9 cellular contexts compared by ENCODE assay signal in the genomic region with DNA sequence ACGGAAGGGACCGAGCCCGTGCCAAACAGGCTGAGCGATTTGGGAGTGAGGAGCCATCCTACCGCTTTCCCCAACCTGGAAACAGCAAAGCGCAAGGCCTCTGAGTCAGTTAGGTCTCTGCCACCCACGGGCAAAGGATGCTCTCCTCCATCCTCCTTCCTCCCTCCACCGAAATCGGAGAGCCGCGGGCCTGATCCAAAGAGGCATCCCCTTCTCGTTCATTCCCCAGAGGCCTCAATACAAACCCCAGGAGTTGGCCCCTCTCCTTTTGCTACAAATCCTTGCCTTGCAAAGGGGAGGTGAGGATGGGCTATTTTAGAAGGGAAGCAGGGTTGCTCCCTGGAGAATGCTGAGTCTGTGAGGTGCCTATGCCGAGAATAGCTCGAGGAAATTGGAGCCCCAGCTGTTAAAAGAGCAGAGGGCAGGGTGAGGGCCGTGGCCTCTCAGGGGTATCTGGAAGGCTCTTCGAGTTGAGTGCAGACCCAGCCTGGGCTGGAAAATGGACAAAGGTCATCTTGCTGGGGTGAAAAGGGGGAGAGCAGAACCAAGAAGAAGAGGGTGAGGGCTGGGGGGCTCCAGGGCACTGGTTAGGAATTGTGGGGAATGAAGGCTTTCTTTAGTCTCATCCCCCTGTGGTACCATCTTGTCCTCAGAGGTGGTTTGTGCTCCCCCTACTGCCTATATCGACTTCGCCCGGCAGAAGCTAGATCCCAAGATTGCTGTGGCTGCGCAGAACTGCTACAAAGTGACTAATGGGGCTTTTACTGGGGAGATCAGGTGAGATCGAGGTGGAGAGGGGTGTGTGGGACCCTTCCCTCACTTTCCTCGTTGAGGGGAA. TPM values are rescaled to one million over a fixed set of nuclear protein-coding genes. Genes with fewer than 3 reads are reported as not detected.
DNase-seq lines count a peak whose midpoint lies in the region; ATAC-seq, FAIRE-seq and TF ChIP-seq lines count a peak whose summit lies in the region.
"Had no signal": no experiment of that assay in that cellular context is flagged by ENCODE, and none has a peak within 500 bp of the region (broad histone marks: within the 10 kb centered on the region; RNA-seq: fewer than 3 reads in every experiment).

No MANE protein-coding gene starts in this region.

- in situ Hi-C loops in GM12878 (cut with MboI) = no loop called here

- H3K79me2 ChIP-seq in DND-41 (ENCODE audit: insufficient read depth, low read length) = peaks cover 49% of the 10 kb centered on the region
- H3K79me2 ChIP-seq in Karpas-422 (ENCODE audit: low read length) = peaks cover 22% of the 10 kb centered on the region
- peaks cover 39% of the 10 kb centered on the region for H3K79me2 ChIP-seq in GM12878 (ENCODE audit: control insufficient read depth, insufficient read depth, low read length)

- WGBS in GM12878 (ENCODE audit: insufficient coverage, insufficient replicate concordance, low lambda C conversion rate, missing lambda C conversion rate) = under 1% methylated on average over 22 of the region's 22 CpGs
- 3% methylated on average over 19 of the region's 22 CpGs for WGBS in right lobe of liver (ENCODE audit: insufficient coverage, low coverage, low lambda C conversion rate, missing lambda C conversion rate)
- 19% methylated on average over 22 of the region's 22 CpGs for WGBS in thymus

- CTCF ChIA-PET in GM12878 (lab: Yijun Ruan, JAX) = interaction anchor here (0.8 to 9.5 kb wide), 24 partner anchors 9 to 244 kb away, joined by 3 to 173 read pairs (median 6); a partner anchor contains a TSS

- RAD21 ChIA-PET in GM12878 (lab: Charles Lee; ENCODE audit: unreplicated experiment) = interaction anchor here (1.1 to 5.6 kb wide), 8 partner anchors 16 to 115 kb away, joined by 3 to 42 read pairs (median 8); a partner anchor contains a TSS

- H3K9me2 ChIP-seq in Karpas-422 (replicated peaks; ENCODE audit: insufficient read depth, low read length) = no peaks in the 10 kb centered on the region

- H3K27me3 ChIP-seq in DND-41 (ENCODE audit: insufficient read depth, low read length, poor library complexity) (no peaks in the 10 kb centered on the region), Karpas-422 (ENCODE audit: low read length) (no peaks in the 10 kb centered on the region), GM12878 (replicated peaks in 1 of 2; ENCODE audit: control insufficient read depth in 2 of 2, insufficient read depth in 2 of 2, low read length in 1 of 2) (no peaks in the 10 kb centered on the region), right lobe of liver (no peaks in the 10 kb centered on the region), thymus (ENCODE audit: control insufficient read depth, insufficient read depth) (no peaks in the 10 kb centered on the region)

- peak; percentile 33 for DNase-seq in DND-41
- DNase-seq in Karpas-422 = peak; percentile 55
- DNase-seq in GM12878 (ENCODE audit: low read depth, low spot score) = no peak
- DNase-seq in right lobe of liver = no peak

- H4K20me1 ChIP-seq in DND-41 (ENCODE audit: insufficient read depth, low read length) = peaks cover 49% of the 10 kb centered on the region
- H4K20me1 ChIP-seq in Karpas-422 (ENCODE audit: insufficient read depth, low read depth, low read length) = peaks cover 38% of the 10 kb centered on the region
- H4K20me1 ChIP-seq in GM12878 (ENCODE audit: control insufficient read depth, insufficient read depth) = peaks cover 16% of the 10 kb centered on the region

- peaks cover 57% of the 10 kb centered on the region for H3K4me1 ChIP-seq in DND-41 (ENCODE audit: insufficient read depth, low read length)
- H3K4me1 ChIP-seq in Karpas-422 (ENCODE audit: low read length) = peaks cover 59% of the 10 kb centered on the region
- H3K4me1 ChIP-seq in GM12878 (ENCODE audit: control insufficient read depth, insufficient read depth, low read length) = peaks cover 32% of the 10 kb centered on the region
- peaks cover 0 to 33% (median 10%) of the 10 kb centered on the region in 4 donors for H3K4me1 ChIP-seq in right lobe of liver
- peaks cover 15% of the 10 kb centered on the region for H3K4me1 ChIP-seq in thymus (ENCODE audit: control insufficient read depth, insufficient read depth, low read length)

- SMC1A ChIA-PET in GM12878 (lab: Charles Lee; ENCODE audit: uncharacterized antibody, unreplicated experiment) = interaction anchor here (0.9 to 5.3 kb wide), 10 partner anchors 15 to 241 kb away, joined by 3 to 42 read pairs (median 4); a partner anchor contains a TSS

- POLR2A ChIA-PET in GM12878 (lab: Charles Lee) = interaction anchor here (1.0 to 5.7 kb wide), 6 partner anchors 10 to 145 kb away, joined by 3 to 84 read pairs (median 6); a partner anchor contains a TSS

- no peak; the same call in 1 of the 2 replicates for TF ChIP-seq POLR2A in GM12878 (IDR thresholded peaks at IDR 0.05; ENCODE audit: low read depth, low read length)
- TF ChIP-seq POLR2A in right lobe of liver (IDR thresholded peaks at IDR 0.05) = no peak

- H3K4me2 ChIP-seq in DND-41 (ENCODE audit: insufficient read depth, low read length) (peak overlapping the region; percentile 99), Karpas-422 (ENCODE audit: low read depth, low read length, poor library complexity, severe bottlenecking) (peak overlapping the region; percentile 100), GM12878 (ENCODE audit: control insufficient read depth, insufficient read depth) (peak overlapping the region; percentile 97)

- ATAC-seq in DND-41 (ENCODE audit: insufficient read depth, low read depth) (peak; percentile 2), GM12878 (no peak), right lobe of liver (no peak), GM21390 (IDR thresholded peaks at IDR 0.05; ENCODE audit: unreplicated experiment) (no peak), HG03460 (IDR thresholded peaks at IDR 0.05; ENCODE audit: unreplicated experiment) (no peak), GM18868 (IDR thresholded peaks at IDR 0.05; ENCODE audit: unreplicated experiment) (no peak)

- TF ChIP-seq EP300 in GM12878 (IDR thresholded peaks at IDR 0.05; ENCODE audit: borderline replicate concordance in 1 of 2, control insufficient read depth in 1 of 2, low read depth in 2 of 2, low read length in 2 of 2) = no peak

- H3K4me3 ChIP-seq in DND-41 (ENCODE audit: low read depth in 1 of 2, low read length in 2 of 2) (peak overlapping the region; percentile 43 to 80), Karpas-422 (ENCODE audit: low read length) (peak overlapping the region; percentile 90), GM12878 (peak overlapping the region; percentile 100), right lobe of liver (peak overlapping the region; percentile 93 to 98 (median 96)), thymus (ENCODE audit: low read length) (peak overlapping the region; percentile 78)

- H2AFZ ChIP-seq in DND-41 (ENCODE audit: low read depth, low read length) (peak overlapping the region; percentile 68; the same call in 1 of the 2 replicates), Karpas-422 (ENCODE audit: low read length) (no peak overlapping the region), GM12878 (ENCODE audit: control insufficient read depth, low read depth, low read length) (no peak overlapping the region)

- no TSS peak for BruUV-seq in GM12878 (replicated peaks; lab: Mats Ljungman, UMichigan)

- peak; percentile 42 for TF ChIP-seq CTCF in DND-41 (IDR thresholded peaks at IDR 0.05; ENCODE audit: borderline replicate concordance, extremely low read depth, low read length, poor library complexity, severe bottlenecking)
- TF ChIP-seq CTCF in GM12878 (IDR thresholded peaks at IDR 0.05 in 2 of 3, conservative IDR thresholded peaks at IDR 0.05 in 1 of 3; ENCODE audit: control insufficient read depth in 2 of 3, extremely low read depth in 1 of 3, insufficient read depth in 1 of 3, low read depth in 3 of 3, low read length in 3 of 3) = peak in 2 of 3 experiments; percentile 18 to 26; a peak in 2 of 6 replicates
- no peak for TF ChIP-seq CTCF in right lobe of liver (IDR thresholded peaks at IDR 0.05)

- peak overlapping the region; percentile 77 for H3K27ac ChIP-seq in DND-41 (ENCODE audit: low read length)
- H3K27ac ChIP-seq in Karpas-422 (ENCODE audit: low read length) = peak overlapping the region; percentile 98
- H3K27ac ChIP-seq in GM12878 (ENCODE audit: control insufficient read depth, insufficient read depth) = peak overlapping the region; percentile 96
- peak overlapping the region; percentile 93 to 97 (median 93) for H3K27ac ChIP-seq in right lobe of liver
- peak overlapping the region; percentile 92 for H3K27ac ChIP-seq in thymus (ENCODE audit: low read depth)

- H3K36me3 ChIP-seq in DND-41 (ENCODE audit: insufficient read depth, low read length) = peaks cover 79% of the 10 kb centered on the region
- H3K36me3 ChIP-seq in Karpas-422 (ENCODE audit: insufficient read depth, low read length) = peaks cover 37% of the 10 kb centered on the region
- peaks cover 20 to 24% of the 10 kb centered on the region in 2 experiments for H3K36me3 ChIP-seq in GM12878 (ENCODE audit: control insufficient read depth in 2 of 2, insufficient read depth in 2 of 2, low read length in 1 of 2)
- H3K36me3 ChIP-seq in right lobe of liver = peaks cover 0 to 22% (median 12%) of the 10 kb centered on the region in 4 donors
- H3K36me3 ChIP-seq in thymus (ENCODE audit: control insufficient read depth, insufficient read depth) = peaks cover 32% of the 10 kb centered on the region

- FAIRE-seq in GM12878 (lab: Jason Lieb, UNC) = peak; percentile 74
- FAIRE-seq: TTC549 had no signal

- H3K9ac ChIP-seq in DND-41 (ENCODE audit: low read depth, low read length) = peak overlapping the region; percentile 80
- H3K9ac ChIP-seq in Karpas-422 (ENCODE audit: low read length) = peak overlapping the region; percentile 100
- H3K9ac ChIP-seq in GM12878 (ENCODE audit: control insufficient read depth, insufficient read depth, low read length) = peak overlapping the region; percentile 90

- intact Hi-C loops in GM12878 (cut with micrococcal nuclease; ENCODE audit: unreplicated experiment) = loop anchor here (1.0 to 2.0 kb wide), 4 partner anchors 23 to 244 kb away; no protein-coding TSS in a partner anchor
- intact Hi-C loops in right lobe of liver (cut with DNase I) = no loop called here

- H3K9me3 ChIP-seq in DND-41 (ENCODE audit: insufficient read depth, low read length, severe bottlenecking) (no peaks in the 10 kb centered on the region), Karpas-422 (ENCODE audit: low read length) (no peaks in the 10 kb centered on the region), GM12878 (replicated peaks; ENCODE audit: control insufficient read depth, insufficient read depth, low read length) (no peaks in the 10 kb centered on the region), right lobe of liver (no peaks in the 10 kb centered on the region), thymus (ENCODE audit: control insufficient read depth) (no peaks in the 10 kb centered on the region)

- no peak for TF ChIP-seq RAD21 in GM12878 (IDR thresholded peaks at IDR 0.05; ENCODE audit: insufficient read depth, low read depth, low read length)

RNA-seq across cellular contexts. Expression of a gene that starts 1.1 kb away (rescaled TPM):
- 1,584 and 1,673 TPM in 2 replicates for total RNA-seq in Karpas-422 (2014; rRNA removed; shearing (Covaris generic); ENCODE audit: low replicate concordance)
- total RNA-seq in GM12878 (2013; cell fraction: nucleolus; rRNA removed) = 241 and 245 TPM in 2 replicates
- total RNA-seq in GM12878 (2014; rRNA removed) = 1,631 and 1,672 TPM in 2 replicates
- 1,031 and 1,059 TPM in 2 replicates for total RNA-seq in GM12878 (2014; rRNA removed; fragmentation: Illumina TruSeq; extraction: Trizol)
- total RNA-seq in GM12878 (2021) = 916 and 925 TPM in 2 replicates
- polyA plus RNA-seq in GM12878 (2011; ENCODE audit: low read depth) = 983 TPM
- polyA plus RNA-seq in GM12878 (2011; rRNA removed) = 2,490 and 3,306 TPM in 2 replicates
- polyA plus RNA-seq in GM12878 (2011; cell fraction: cytosol; rRNA removed) = 4,014 and 4,139 TPM in 2 replicates
- polyA plus RNA-seq in GM12878 (2011; cell fraction: nucleus; rRNA removed) = 1,795 and 2,574 TPM in 2 replicates
- polyA plus RNA-seq in GM12878 (2012) = 950 and 1,245 TPM in 2 replicates
- polyA plus RNA-seq in GM12878 (2014; fragmentation: Illumina TruSeq; extraction: Trizol) = 1,383 and 1,555 TPM in 2 replicates
- 1,000 to 10,000 TPM; 5,044 to 7,349 TPM for polyA plus RNA-seq in GM12878 (2014; fragmentation: Nextera tagmentation; extraction: Ambion mirVana)
- 993 and 1,045 TPM in 2 replicates for polyA plus RNA-seq in GM12878 (2014; rRNA removed)
- polyA plus RNA-seq in GM12878 (2016; fragmentation: Nextera tagmentation; extraction: Ambion mirVana) = 1,000 to 10,000 TPM; 1,723 to 1,836 TPM
- 2,164 and 3,065 TPM in 2 replicates for polyA minus RNA-seq in GM12878 (2011; rRNA and poly(A)+ RNA removed)
- 419 and 459 TPM in 2 replicates for polyA minus RNA-seq in GM12878 (2011; cell fraction: cytosol; rRNA and poly(A)+ RNA removed)
- polyA minus RNA-seq in GM12878 (2011; cell fraction: nucleus; rRNA and poly(A)+ RNA removed) = 411 and 481 TPM in 2 replicates
- 100 to 1,000 TPM; 265 to 400 (median 331) TPM for total RNA-seq in right lobe of liver
- polyA plus RNA-seq in thymus = 282 TPM

RNA-seq across cellular contexts. Expression of a gene that starts 4.7 kb away (rescaled TPM):
- 5.9 and 7.4 TPM in 2 replicates for total RNA-seq in Karpas-422 (2014; rRNA removed; shearing (Covaris generic); ENCODE audit: low replicate concordance)
- total RNA-seq in GM12878 (2013; cell fraction: nucleolus; rRNA removed) = 0.34 and 0.52 TPM in 2 replicates
- 4.2 and 5.6 TPM in 2 replicates for total RNA-seq in GM12878 (2014; rRNA removed)
- 1.8 and 2.0 TPM in 2 replicates for total RNA-seq in GM12878 (2014; rRNA removed; fragmentation: Illumina TruSeq; extraction: Trizol)
- total RNA-seq in GM12878 (2021) = 3.4 and 3.9 TPM in 2 replicates
- 0.56 TPM for polyA plus RNA-seq in GM12878 (2011; ENCODE audit: low read depth)
- 0.29 and 0.58 TPM in 2 replicates for polyA plus RNA-seq in GM12878 (2011; rRNA removed)
- polyA plus RNA-seq in GM12878 (2011; cell fraction: cytosol; rRNA removed) = 0.87 and 1.3 TPM in 2 replicates
- polyA plus RNA-seq in GM12878 (2011; cell fraction: nucleus; rRNA removed) = 1.1 and 1.2 TPM in 2 replicates
- polyA plus RNA-seq in GM12878 (2012) = 2.0 and 2.2 TPM in 2 replicates
- 0.24 and 0.56 TPM in 2 replicates for polyA plus RNA-seq in GM12878 (2014; fragmentation: Illumina TruSeq; extraction: Trizol)
- polyA plus RNA-seq in GM12878 (2014; fragmentation: Nextera tagmentation; extraction: Ambion mirVana) = under 1 TPM; 0.08 to 0.24 TPM
- 4.9 and 5.6 TPM in 2 replicates for polyA plus RNA-seq in GM12878 (2014; rRNA removed)
- 1 to 10 TPM; 4.7 to 5.3 TPM for polyA plus RNA-seq in GM12878 (2016; fragmentation: Nextera tagmentation; extraction: Ambion mirVana)
- polyA minus RNA-seq in GM12878 (2011; rRNA and poly(A)+ RNA removed) = 0.21 and 0.22 TPM in 2 replicates
- 0.94 TPM in 1 of 2 replicates, not detected in the other for polyA minus RNA-seq in GM12878 (2011; cell fraction: cytosol; rRNA and poly(A)+ RNA removed)
- 0.73 and 1.1 TPM in 2 replicates for polyA minus RNA-seq in GM12878 (2011; cell fraction: nucleus; rRNA and poly(A)+ RNA removed)
- total RNA-seq in right lobe of liver = 1 to 10 TPM; 1.7 to 5.3 (median 3.6) TPM
- 14.9 TPM for polyA plus RNA-seq in thymus

RNA-seq across cellular contexts. Expression of a gene that starts 16.5 kb away (rescaled TPM):
- 36.9 and 66.6 TPM in 2 replicates for total RNA-seq in Karpas-422 (2014; rRNA removed; shearing (Covaris generic); ENCODE audit: low replicate concordance)
- total RNA-seq in GM12878 (2013; cell fraction: nucleolus; rRNA removed) = 29.4 and 32.9 TPM in 2 replicates
- 76.5 and 80.4 TPM in 2 replicates for total RNA-seq in GM12878 (2014; rRNA removed)
- total RNA-seq in GM12878 (2014; rRNA removed; fragmentation: Illumina TruSeq; extraction: Trizol) = 49.5 and 51.2 TPM in 2 replicates
- total RNA-seq in GM12878 (2021) = 124 and 135 TPM in 2 replicates
- polyA plus RNA-seq in GM12878 (2011; ENCODE audit: low read depth) = 20.1 TPM
- 32.5 and 68.4 TPM in 2 replicates for polyA plus RNA-seq in GM12878 (2011; rRNA removed)
- polyA plus RNA-seq in GM12878 (2011; cell fraction: cytosol; rRNA removed) = 69.1 and 92.3 TPM in 2 replicates
- polyA plus RNA-seq in GM12878 (2011; cell fraction: nucleus; rRNA removed) = 159 and 187 TPM in 2 replicates
- polyA plus RNA-seq in GM12878 (2012) = 40.8 and 41.4 TPM in 2 replicates
- 33.9 and 87.5 TPM in 2 replicates for polyA plus RNA-seq in GM12878 (2014; fragmentation: Illumina TruSeq; extraction: Trizol)
- polyA plus RNA-seq in GM12878 (2014; fragmentation: Nextera tagmentation; extraction: Ambion mirVana) = 1 to 10 TPM; 2.5 to 5.2 TPM
- 68.9 and 77.6 TPM in 2 replicates for polyA plus RNA-seq in GM12878 (2014; rRNA removed)
- 100 to 1,000 TPM; 110 to 112 TPM for polyA plus RNA-seq in GM12878 (2016; fragmentation: Nextera tagmentation; extraction: Ambion mirVana)
- polyA minus RNA-seq in GM12878 (2011; rRNA and poly(A)+ RNA removed) = 97.6 and 110 TPM in 2 replicates
- 31.0 and 39.1 TPM in 2 replicates for polyA minus RNA-seq in GM12878 (2011; cell fraction: cytosol; rRNA and poly(A)+ RNA removed)
- 25.4 and 49.1 TPM in 2 replicates for polyA minus RNA-seq in GM12878 (2011; cell fraction: nucleus; rRNA and poly(A)+ RNA removed)
- 10 to 100 TPM; 38.2 to 59.5 (median 42.6) TPM for total RNA-seq in right lobe of liver
- polyA plus RNA-seq in thymus = 32.2 TPM

RNA-seq across cellular contexts. Expression of a gene that starts 17.3 kb away (rescaled TPM):
- total RNA-seq in Karpas-422 (2014; rRNA removed; shearing (Covaris generic); ENCODE audit: low replicate concordance) = 47.6 and 70.0 TPM in 2 replicates
- total RNA-seq in GM12878 (2013; cell fraction: nucleolus; rRNA removed) = 43.5 and 44.8 TPM in 2 replicates
- total RNA-seq in GM12878 (2014; rRNA removed) = 112 and 117 TPM in 2 replicates
- 69.1 and 70.8 TPM in 2 replicates for total RNA-seq in GM12878 (2014; rRNA removed; fragmentation: Illumina TruSeq; extraction: Trizol)
- total RNA-seq in GM12878 (2021) = 68.6 and 72.7 TPM in 2 replicates
- polyA plus RNA-seq in GM12878 (2011; ENCODE audit: low read depth) = 16.7 TPM
- polyA plus RNA-seq in GM12878 (2011; rRNA removed) = 70.1 and 82.6 TPM in 2 replicates
- polyA plus RNA-seq in GM12878 (2011; cell fraction: cytosol; rRNA removed) = 116 and 142 TPM in 2 replicates
- polyA plus RNA-seq in GM12878 (2011; cell fraction: nucleus; rRNA removed) = 188 and 221 TPM in 2 replicates
- polyA plus RNA-seq in GM12878 (2012) = 34.8 and 49.7 TPM in 2 replicates
- 103 and 113 TPM in 2 replicates for polyA plus RNA-seq in GM12878 (2014; fragmentation: Illumina TruSeq; extraction: Trizol)
- polyA plus RNA-seq in GM12878 (2014; fragmentation: Nextera tagmentation; extraction: Ambion mirVana) = 10 to 100 TPM; 34.5 to 47.3 TPM
- 138 and 148 TPM in 2 replicates for polyA plus RNA-seq in GM12878 (2014; rRNA removed)
- polyA plus RNA-seq in GM12878 (2016; fragmentation: Nextera tagmentation; extraction: Ambion mirVana) = 100 to 1,000 TPM; 131 to 132 TPM
- polyA minus RNA-seq in GM12878 (2011; rRNA and poly(A)+ RNA removed) = 43.1 and 77.0 TPM in 2 replicates
- polyA minus RNA-seq in GM12878 (2011; cell fraction: cytosol; rRNA and poly(A)+ RNA removed) = 37.1 and 52.8 TPM in 2 replicates
- polyA minus RNA-seq in GM12878 (2011; cell fraction: nucleus; rRNA and poly(A)+ RNA removed) = 58.0 and 75.9 TPM in 2 replicates
- 1 to 10 TPM in 4 of 6 experiments, under 1 TPM in 2; 0.62 to 1.7 (median 1.3) TPM for total RNA-seq in right lobe of liver
- polyA plus RNA-seq in thymus = 5.9 TPM

RNA-seq across cellular contexts. Expression of a gene that starts 27.7 kb away (rescaled TPM):
- 14.9 and 27.0 TPM in 2 replicates for total RNA-seq in Karpas-422 (2014; rRNA removed; shearing (Covaris generic); ENCODE audit: low replicate concordance)
- total RNA-seq in GM12878 (2013; cell fraction: nucleolus; rRNA removed) = not detected in 2 replicates
- 0.23 and 0.33 TPM in 2 replicates for total RNA-seq in GM12878 (2014; rRNA removed)
- 0.23 and 0.58 TPM in 2 replicates for total RNA-seq in GM12878 (2014; rRNA removed; fragmentation: Illumina TruSeq; extraction: Trizol)
- total RNA-seq in GM12878 (2021) = 0.16 and 0.46 TPM in 2 replicates
- polyA plus RNA-seq in GM12878 (2011; ENCODE audit: low read depth) = 0.76 TPM
- polyA plus RNA-seq in GM12878 (2011; rRNA removed) = 0.05 and 0.12 TPM in 2 replicates
- 0.12 and 0.20 TPM in 2 replicates for polyA plus RNA-seq in GM12878 (2011; cell fraction: cytosol; rRNA removed)
- 0.37 and 0.41 TPM in 2 replicates for polyA plus RNA-seq in GM12878 (2011; cell fraction: nucleus; rRNA removed)
- polyA plus RNA-seq in GM12878 (2012) = 1.5 and 1.6 TPM in 2 replicates
- 0.16 and 0.38 TPM in 2 replicates for polyA plus RNA-seq in GM12878 (2014; fragmentation: Illumina TruSeq; extraction: Trizol)
- polyA plus RNA-seq in GM12878 (2014; fragmentation: Nextera tagmentation; extraction: Ambion mirVana) = under 1 TPM; 0.18 to 0.24 TPM
- 0.46 and 0.55 TPM in 2 replicates for polyA plus RNA-seq in GM12878 (2014; rRNA removed)
- polyA plus RNA-seq in GM12878 (2016; fragmentation: Nextera tagmentation; extraction: Ambion mirVana) = 1 to 10 TPM in 1 of 2 experiments, under 1 TPM in 1; 0.33 to 1.1 TPM
- not detected in 2 replicates for polyA minus RNA-seq in GM12878 (2011; rRNA and poly(A)+ RNA removed)
- not detected in 2 replicates for polyA minus RNA-seq in GM12878 (2011; cell fraction: cytosol; rRNA and poly(A)+ RNA removed)
- polyA minus RNA-seq in GM12878 (2011; cell fraction: nucleus; rRNA and poly(A)+ RNA removed) = not detected in 2 replicates
- under 1 TPM in 4 of 6 experiments, not detected in 2; 0.17 to 0.51 (median 0.43) TPM for total RNA-seq in right lobe of liver
- polyA plus RNA-seq in thymus = 1.3 TPM

Comparison
In these comparisons a context has a peak if more than half of its experiments do, and no peak if none do; other contexts are left out.
1. DNase-seq: peak in DND-41 (single experiment) and Karpas-422 (single experiment); none in GM12878 (single experiment) and right lobe of liver (0 of 3).
2. CTCF ChIP-seq: peak in DND-41 (single experiment) and GM12878 (2 of 3); none in right lobe of liver (0 of 4).
3. Peak in every context shown above with its lines, with median percentiles within 50 percentile points of each other: H3K27ac ChIP-seq, H3K4me2 ChIP-seq, H3K4me3 ChIP-seq and H3K9ac ChIP-seq.